27 cellular contexts compared by ENCODE assay signal in genomic region chr3:180764481-180764880, GRCh38.
"Had no signal": no experiment of that assay in that cellular context is flagged by ENCODE, and none has a peak within 500 bp of the region (broad histone marks: within the 10 kb centered on the region; RNA-seq: fewer than 3 reads in every experiment).

No MANE protein-coding gene starts in this region.

- H3K9me3 ChIP-seq: esophagus squamous epithelium, gastrocnemius medialis, left lung, lower lobe of right lung, mucosa of descending colon had no signal

- H3K27ac ChIP-seq: coronary artery, dorsolateral prefrontal cortex, epithelial cell of prostate, esophagus squamous epithelium, gastrocnemius medialis, heart right ventricle, left lung, lower lobe of right lung had no signal

- H3K27me3 ChIP-seq: dorsolateral prefrontal cortex, esophagus squamous epithelium, gastrocnemius medialis, heart right ventricle, left lung had no signal

- ATAC-seq: esophagus mucosa, gastrocnemius medialis, heart right ventricle, left cardiac atrium, left lung, left ventricle myocardium superior, lower lobe of right lung, mucosa of descending colon had no signal

- H3K36me3 ChIP-seq: esophagus squamous epithelium, gastrocnemius medialis, heart right ventricle, left lung, lower lobe of right lung had no signal

- H3K4me3 ChIP-seq: coronary artery, dorsolateral prefrontal cortex, esophagus squamous epithelium, gastrocnemius medialis, heart right ventricle, left lung, lower lobe of right lung, mucosa of descending colon had no signal

- H3K4me1 ChIP-seq: esophagus squamous epithelium, gastrocnemius medialis, heart right ventricle, left lung, lower lobe of right lung had no signal

- FAIRE-seq: colon, endothelial cell of umbilical vein, islet of Langerhans, keratinocyte had no signal

- DNase-seq: dermis blood vessel endothelial cell; dorsolateral prefrontal cortex; effector CD4-positive, alpha-beta T cell; effector memory CD4-positive, alpha-beta T cell; erythroblast; esophagus squamous epithelium; foreskin fibroblast; foreskin melanocyte; gastrocnemius medialis; glutamatergic neuron; head of caudate nucleus; heart right ventricle; hippocampal formation; left cardiac atrium; left lung; left ventricle myocardium superior; lower lobe of right lung; mesenchymal stem cell; mucosa of descending colon; naive B cell had no signal
